In the genomic region with DNA sequence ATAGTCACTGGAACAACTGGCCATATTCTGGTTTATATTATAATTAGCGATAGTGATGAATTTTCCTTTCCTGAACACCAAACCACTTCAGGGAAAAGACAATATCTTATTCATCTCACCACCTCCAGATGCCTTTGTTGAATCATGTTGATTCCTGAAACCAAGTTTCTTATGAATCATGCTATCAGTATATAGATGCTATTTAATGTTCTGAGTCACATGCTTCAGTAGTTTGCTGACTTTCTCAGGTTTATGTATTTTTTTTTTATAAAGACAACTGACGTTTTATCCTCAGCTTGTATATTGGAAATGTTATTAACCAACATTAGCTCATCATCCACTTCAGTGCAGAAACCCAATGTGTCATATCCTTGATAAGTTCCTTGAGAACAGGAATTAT, we compare ENCODE assay signal across 15 cellular contexts.
"Had no signal": no experiment of that assay in that cellular context is flagged by ENCODE, and none has a peak within 500 bp of the region (broad histone marks: within the 10 kb centered on the region; RNA-seq: fewer than 3 reads in every experiment).

No MANE protein-coding gene starts in this region.

- H3K27ac Mint-ChIP-seq: activated CD4-positive, alpha-beta T cell treated with anti-CD3 and anti-CD28 coated beads, Interleukin-2, amount 10 ng/mL, durations not matched to agents 7 days and 5 days; activated naive CD8-positive, alpha-beta T cell had no signal

- DNase-seq: activated CD4-positive, alpha-beta T cell treated with anti-CD3 and anti-CD28 coated beads, Interleukin-2, amount 10 ng/mL, durations not matched to agents 7 days and 5 days; activated CD4-positive, CD25-positive, alpha-beta regulatory T cell; activated effector memory CD4-positive, alpha-beta T cell treated with Interleukin-2 at 50 U/mL for 16 hours; amygdala; colonic mucosa; effector memory CD4-positive, alpha-beta T cell; lower lobe of right lung; midbrain; T-helper 2 cell; thyroid gland had no signal

- H3K36me3 ChIP-seq: cardiac muscle cell, colonic mucosa, lower lobe of right lung, right atrium auricular region, thyroid gland, vagina had no signal

- H3K27me3 ChIP-seq: cardiac muscle cell, colonic mucosa, right atrium auricular region, thyroid gland, vagina had no signal

- H3K4me3 ChIP-seq: cardiac muscle cell, colonic mucosa, lower lobe of right lung, right atrium auricular region, skin epidermis, thyroid gland, vagina had no signal

- H3K4me1 ChIP-seq: colonic mucosa, lower lobe of right lung, right atrium auricular region, thyroid gland, vagina had no signal

- H3K4me3 Mint-ChIP-seq: activated CD4-positive, alpha-beta T cell treated with anti-CD3 and anti-CD28 coated beads, Interleukin-2, amount 10 ng/mL, durations not matched to agents 7 days and 5 days; activated naive CD8-positive, alpha-beta T cell had no signal

- H3K9me3 Mint-ChIP-seq: activated CD4-positive, alpha-beta T cell treated with anti-CD3 and anti-CD28 coated beads, Interleukin-2, amount 10 ng/mL, durations not matched to agents 7 days and 5 days had no signal

- H3K9me3 ChIP-seq: colonic mucosa, lower lobe of right lung, right atrium auricular region, thyroid gland, vagina had no signal

- H3K27ac ChIP-seq: cardiac muscle cell, colonic mucosa, lower lobe of right lung, right atrium auricular region, skin epidermis, thyroid gland, vagina had no signal

- ATAC-seq: lower lobe of right lung had no signal

- H3K36me3 Mint-ChIP-seq: activated naive CD8-positive, alpha-beta T cell had no signal

- H3K4me1 Mint-ChIP-seq: activated CD4-positive, alpha-beta T cell treated with anti-CD3 and anti-CD28 coated beads, Interleukin-2, amount 10 ng/mL, durations not matched to agents 7 days and 5 days had no signal
